Comparison of ENCODE assay signal across 8 cellular contexts in the genomic region with DNA sequence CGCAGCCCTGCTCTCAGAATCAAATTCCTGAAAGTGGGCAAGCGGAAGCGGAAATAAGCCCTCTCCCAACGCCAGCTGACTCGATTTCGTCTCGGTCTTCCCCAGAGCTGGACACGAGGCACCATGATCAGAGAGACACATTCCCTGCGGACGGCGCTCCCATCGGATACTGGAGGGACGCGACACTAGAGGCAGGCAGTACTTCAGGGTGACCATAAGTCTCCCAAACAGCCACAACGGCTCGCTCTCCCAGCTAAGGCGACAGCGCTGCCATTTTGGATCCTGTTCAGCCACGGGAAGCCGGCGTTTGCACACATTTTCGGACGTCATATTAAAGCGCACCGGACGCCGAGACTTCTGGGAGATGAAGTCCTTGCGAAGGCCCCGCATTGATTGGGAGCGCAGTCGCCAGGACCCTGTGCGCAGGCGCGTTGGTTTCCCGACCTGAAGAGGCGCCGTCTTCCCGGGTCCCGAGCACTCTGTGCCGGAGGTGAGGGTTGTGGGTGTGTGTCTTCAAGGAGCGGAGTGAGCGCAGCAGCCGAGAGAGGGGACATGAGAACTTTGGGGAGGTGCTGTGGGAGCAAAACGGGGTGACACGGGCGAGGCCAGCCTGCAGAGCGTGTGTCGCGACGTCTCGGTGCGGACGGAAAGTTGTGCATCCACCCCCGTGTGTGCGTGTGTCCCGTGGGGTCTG. TPM values are rescaled to one million over a fixed set of nuclear protein-coding genes. Genes with fewer than 3 reads are reported as not detected.
DNase-seq lines count a peak whose midpoint lies in the region; ATAC-seq and TF ChIP-seq lines count a peak whose summit lies in the region.

A gene (plus strand): TSS at position 439 of the 694 bp plus-strand sequence. CDS start 10,418 bp downstream, outside the sequence.

- peak; percentile 88 for ATAC-seq in GM18499 (IDR thresholded peaks at IDR 0.05; ENCODE audit: insufficient read depth, unreplicated experiment)
- peak; percentile 90 for ATAC-seq in HG02938 (IDR thresholded peaks at IDR 0.05; ENCODE audit: unreplicated experiment)
- peak; percentile 94 for ATAC-seq in T-helper 17 cell
- peak; percentile 99 for ATAC-seq in left ventricle myocardium superior

- TF ChIP-seq CTCF in progenitor cell of endocrine pancreas (IDR thresholded peaks at IDR 0.05; ENCODE audit: unreplicated experiment) = no peak

- H3K36me3 Mint-ChIP-seq in T-helper 17 cell (ENCODE audit: low read depth) (peaks cover 2% of the 10 kb centered on the region), progenitor cell of endocrine pancreas (ENCODE audit: insufficient read depth) (no peaks in the 10 kb centered on the region)

- peak within 1 kb of the TSS; percentile 97 for H3K4me3 Mint-ChIP-seq in T-helper 17 cell
- H3K4me3 Mint-ChIP-seq in progenitor cell of endocrine pancreas (ENCODE audit: low read depth) = peak within 1 kb of the TSS; percentile 98

- H3K9me3 ChIP-seq in T-helper 17 cell (ENCODE audit: control insufficient read depth, low read length, poor library complexity, severe bottlenecking) = no peaks in the 10 kb centered on the region

- no peaks in the 10 kb centered on the region for H3K9me3 Mint-ChIP-seq in progenitor cell of endocrine pancreas (ENCODE audit: low read depth)

- peak within 1 kb of the TSS; percentile 97 for H3K27ac ChIP-seq in angular gyrus (ENCODE audit: low read depth, low read length)

- H3K27ac Mint-ChIP-seq in T-helper 17 cell (peak within 1 kb of the TSS; percentile 97), progenitor cell of endocrine pancreas (peak within 1 kb of the TSS; percentile 99)

- peaks cover 30% of the 10 kb centered on the region for H3K4me1 Mint-ChIP-seq in T-helper 17 cell
- peaks cover 16% of the 10 kb centered on the region for H3K4me1 Mint-ChIP-seq in progenitor cell of endocrine pancreas (ENCODE audit: low read depth)

- intact Hi-C loops in left ventricle myocardium superior (cut with micrococcal nuclease) = no loop called here

- H3K27me3 Mint-ChIP-seq in T-helper 17 cell = no peaks in the 10 kb centered on the region
- H3K27me3 Mint-ChIP-seq in progenitor cell of endocrine pancreas = no peaks in the 10 kb centered on the region

- DNase-seq in NCI-H1694 treated with DMSO at 0.1 percent for 48 hours (lab: John Stamatoyannopoulos, UW) = peak; percentile 97
- peak; percentile 94 to 95 (median 95) for DNase-seq in T-helper 17 cell
- peak; percentile 99 for DNase-seq in left ventricle myocardium superior
- peak; percentile 91 for DNase-seq in progenitor cell of endocrine pancreas (ENCODE audit: low spot score, unreplicated experiment)
- peak; percentile 98 for DNase-seq in ureter (ENCODE audit: low spot score)

RNA-seq across cellular contexts. Expression of the gene that starts here (rescaled TPM):
- total RNA-seq in T-helper 17 cell (1 to 10 TPM in 1 of 2 donors, under 1 TPM in 1; 0.57 to 2.4 TPM), left ventricle myocardium superior (3.6 TPM), progenitor cell of endocrine pancreas (5.7 and 6.5 TPM in 2 replicates), ureter (4.5 TPM)

Comparison
In these comparisons a context has a peak if more than half of its experiments do, and no peak if none do; other contexts are left out.
1. Peak in every context shown above with its lines: DNase-seq, ATAC-seq and H3K27ac ChIP-seq.